1 cellular context compared by ENCODE assay signal in genomic region chr7:2373124-2373556, GRCh38.
A peak's percentile ranks its signal among the peaks of the same experiment; 100 is the strongest.
TF ChIP-seq lines count a peak whose summit lies in the region.

No MANE protein-coding gene starts in this region.

TF ChIP-seq in liver, 16 proteins besides CTCF, POLR2A, EP300 and RAD21 (continued from another document):
- peak; percentile 88 to 92 for TF ChIP-seq HNF4A (conservative IDR thresholded peaks at IDR 0.05)
- TF ChIP-seq JUND (IDR thresholded peaks at IDR 0.05): no peak
- TF ChIP-seq, protein P1, sequence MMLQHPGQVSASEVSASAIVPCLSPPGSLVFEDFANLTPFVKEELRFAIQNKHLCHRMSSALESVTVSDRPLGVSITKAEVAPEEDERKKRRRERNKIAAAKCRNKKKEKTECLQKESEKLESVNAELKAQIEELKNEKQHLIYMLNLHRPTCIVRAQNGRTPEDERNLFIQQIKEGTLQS (IDR thresholded peaks at IDR 0.05): no peak
- peak; percentile 69 for TF ChIP-seq SP1 (IDR thresholded peaks at IDR 0.05)
- no peak for TF ChIP-seq REST (IDR thresholded peaks at IDR 0.05)
- no peak for TF ChIP-seq TAF1 (conservative IDR thresholded peaks at IDR 0.05)
- TF ChIP-seq HNF4G (IDR thresholded peaks at IDR 0.05): peak; percentile 67
